ENCODE assay signal across 8 cellular contexts in genomic region chr1:51768971-51769601, GRCh38.
DNase-seq lines count a peak whose midpoint lies in the region; ATAC-seq and TF ChIP-seq lines count a peak whose summit lies in the region.

No MANE protein-coding gene starts in this region.

- H3K4me3 Mint-ChIP-seq in CD4-positive, alpha-beta memory T cell, result no peak overlapping the region
- H3K4me3 Mint-ChIP-seq in activated B cell treated with CpG ODN at 0.5 μM for 24 hours, result no peak overlapping the region

- peaks cover 29% of the 10 kb centered on the region for H3K36me3 ChIP-seq in CD4-positive, alpha-beta memory T cell (ENCODE audit: insufficient read depth, low read length)
- H3K36me3 ChIP-seq in gastroesophageal sphincter, result peaks cover 3 to 76% of the 10 kb centered on the region in 2 donors

- ATAC-seq in GM18502 (IDR thresholded peaks at IDR 0.05; ENCODE audit: poor library complexity, unreplicated experiment) (peak; percentile 53), activated B cell treated with CpG ODN at 0.5 μM for 24 hours (ENCODE audit: low read depth) (peak; percentile 73), gastroesophageal sphincter (peak; percentile 60), GM18505 (IDR thresholded peaks at IDR 0.05; ENCODE audit: unreplicated experiment) (no peak)

- no peaks in the 10 kb centered on the region for H3K27me3 ChIP-seq in CD4-positive, alpha-beta memory T cell (ENCODE audit: insufficient read depth, low read length)
- H3K27me3 ChIP-seq in gastroesophageal sphincter, result no peaks in the 10 kb centered on the region

- no peaks in the 10 kb centered on the region for H3K9me3 ChIP-seq in CD4-positive, alpha-beta memory T cell (ENCODE audit: control insufficient read depth in 1 of 2, low read length in 2 of 2)
- no peaks in the 10 kb centered on the region for H3K9me3 ChIP-seq in gastroesophageal sphincter

- POLR2A ChIA-PET in CD4-positive, alpha-beta memory T cell (lab: Charles Lee; ENCODE audit: partially characterized antibody), result interaction anchor here (2.0 kb wide), 1 partner anchor 16 kb away, joined by 6 read pairs; no protein-coding TSS in a partner anchor
- POLR2A ChIA-PET in activated B cell treated with CpG ODN at 0.5 μM for 24 hours (lab: Charles Lee), result interaction anchor here (0.6 to 1.0 kb wide), 4 partner anchors 39 to 242 kb away, joined by 3 read pairs; no protein-coding TSS in a partner anchor

- WGBS in gastroesophageal sphincter (ENCODE audit: low coverage in 1 of 2), 2 donors, result 44 to 51% methylated on average over 6 of the region's 6 CpGs

- CTCF ChIA-PET in CD4-positive, alpha-beta memory T cell (lab: Charles Lee; ENCODE audit: partially characterized antibody), result interaction anchor here (0.7 to 3.1 kb wide), 24 partner anchors 9 to 429 kb away, joined by 3 to 21 read pairs (median 4); partner anchors contain the start of gene OSBPL9
- CTCF ChIA-PET in activated B cell treated with CpG ODN at 0.5 μM for 24 hours (lab: Charles Lee), result interaction anchor here (0.5 to 2.9 kb wide), 22 partner anchors 8 to 791 kb away, joined by 3 to 14 read pairs (median 3); partner anchors contain the start of gene EPS15

- TF ChIP-seq EP300 in gastroesophageal sphincter (IDR thresholded peaks at IDR 0.05), result no peak

- peaks cover 46 to 56% of the 10 kb centered on the region in 2 donors for H3K36me3 Mint-ChIP-seq in CD4-positive, alpha-beta memory T cell
- H3K36me3 Mint-ChIP-seq in activated B cell treated with CpG ODN at 0.5 μM for 24 hours (ENCODE audit: low read depth), result peaks cover 63% of the 10 kb centered on the region

- H3K27ac ChIP-seq in CD4-positive, alpha-beta memory T cell (ENCODE audit: low read depth, low read length), result no peak overlapping the region
- H3K27ac ChIP-seq in gastroesophageal sphincter, result no peak overlapping the region

- TF ChIP-seq POLR2A in gastroesophageal sphincter (IDR thresholded peaks at IDR 0.05), result no peak
- TF ChIP-seq POLR2A in GM18505 (IDR thresholded peaks at IDR 0.05; ENCODE audit: borderline replicate concordance, extremely low read depth, insufficient read depth, insufficient read length), result no peak

- intact Hi-C loops in CD4-positive, alpha-beta memory T cell (cut with micrococcal nuclease), result loop anchor here (1.0 to 5.0 kb wide), 3 partner anchors 42 to 200 kb away; partner anchors contain the start of gene OSBPL9
- intact Hi-C loops in activated B cell treated with CpG ODN at 0.5 μM for 24 hours (cut with micrococcal nuclease), result loop anchor here (1.0 to 5.0 kb wide), 5 partner anchors 42 to 427 kb away; partner anchors contain the start of gene EPS15

- H3K27ac Mint-ChIP-seq in CD4-positive, alpha-beta memory T cell, result peak overlapping the region in 4 of 7 donors; percentile 32 to 72 (median 56)
- peak overlapping the region; percentile 8 for H3K27ac Mint-ChIP-seq in activated B cell treated with CpG ODN at 0.5 μM for 24 hours

- H3K4me3 ChIP-seq in CD4-positive, alpha-beta memory T cell (ENCODE audit: low read length in 2 of 2), result no peak overlapping the region
- H3K4me3 ChIP-seq in gastroesophageal sphincter, result no peak overlapping the region

- H3K27me3 Mint-ChIP-seq in CD4-positive, alpha-beta memory T cell, result no peaks in the 10 kb centered on the region
- H3K27me3 Mint-ChIP-seq in activated B cell treated with CpG ODN at 0.5 μM for 24 hours, result no peaks in the 10 kb centered on the region

- peak in 4 of 5 donors; percentile 28 to 40 (median 36) for DNase-seq in CD4-positive, alpha-beta memory T cell
- peak; percentile 68 for DNase-seq in NCI-H1694 treated with DMSO at 0.1 percent for 48 hours (lab: John Stamatoyannopoulos, UW)
- no peak for DNase-seq in activated B cell treated with CpG ODN at 0.5 μM for 24 hours
- peak; percentile 83 for DNase-seq in pons (ENCODE audit: low spot score)
- DNase-seq in mesenteric fat pad (ENCODE audit: low spot score), result no peak

- TF ChIP-seq CTCF in activated B cell treated with CpG ODN at 0.5 μM for 24 hours (IDR thresholded peaks at IDR 0.05) (no peak), gastroesophageal sphincter (IDR thresholded peaks at IDR 0.05) (peak; percentile 79 to 83 (median 82))

- H3K4me1 Mint-ChIP-seq in CD4-positive, alpha-beta memory T cell, result peaks cover 5 to 18% (median 7%) of the 10 kb centered on the region in 4 donors
- H3K4me1 Mint-ChIP-seq in activated B cell treated with CpG ODN at 0.5 μM for 24 hours, result peaks cover 10% of the 10 kb centered on the region

- H3K4me1 ChIP-seq in CD4-positive, alpha-beta memory T cell (ENCODE audit: insufficient read depth, low read length), result no peaks in the 10 kb centered on the region
- peaks cover 0 to 6% (median 0%) of the 10 kb centered on the region in 3 donors for H3K4me1 ChIP-seq in gastroesophageal sphincter

- no peaks in the 10 kb centered on the region for H3K9me3 Mint-ChIP-seq in CD4-positive, alpha-beta memory T cell
- no peaks in the 10 kb centered on the region for H3K9me3 Mint-ChIP-seq in activated B cell treated with CpG ODN at 0.5 μM for 24 hours

Comparison
In these comparisons a context has a peak if more than half of its experiments do, and no peak if none do; other contexts are left out.
1. DNase-seq: peak in CD4-positive, alpha-beta memory T cell (4 of 5), NCI-H1694 treated with DMSO at 0.1 percent for 48 hours (single experiment) and pons (single experiment); none in activated B cell treated with CpG ODN at 0.5 μM for 24 hours (single experiment) and mesenteric fat pad (single experiment).